30 cellular contexts compared by ENCODE assay signal in genomic region chr2:128973566-128973965, GRCh38.
"Had no signal": no experiment of that assay in that cellular context is flagged by ENCODE, and none has a peak within 500 bp of the region (broad histone marks: within the 10 kb centered on the region; RNA-seq: fewer than 3 reads in every experiment).

No MANE protein-coding gene starts in this region.

- DNase-seq: activated effector memory CD4-positive, alpha-beta T cell treated with anti-CD3 and anti-CD28 coated beads, Interleukin-2, amount 50 U/mL, for 16 hours; activated effector memory CD4-positive, alpha-beta T cell treated with Interleukin-2 at 50 U/mL for 16 hours; activated gamma-delta T cell; activated gamma-delta T cell treated with Interleukin-2 at 50 U/mL for 16 hours; activated naive CD4-positive, alpha-beta T cell; activated naive CD4-positive, alpha-beta T cell treated with anti-CD3 and anti-CD28 coated beads for 36 hours; activated naive CD4-positive, alpha-beta T cell treated with anti-CD3 and anti-CD28 coated beads, Interleukin-2, amount 10 ng/mL, durations not matched to agents 7 days and 5 days; activated naive CD4-positive, alpha-beta T cell treated with anti-CD3 and anti-CD28 coated beads, Interleukin-2, amount 50 U/mL, for 16 hours; activated naive CD4-positive, alpha-beta T cell treated with Interleukin-2 at 50 U/mL for 16 hours; activated naive CD8-positive, alpha-beta T cell treated with anti-CD3 and anti-CD28 coated beads for 36 hours; activated naive CD8-positive, alpha-beta T cell treated with anti-CD3 and anti-CD28 coated beads, Interleukin-2, amount 10 ng/mL, durations not matched to agents 7 days and 5 days; activated naive CD8-positive, alpha-beta T cell treated with anti-CD3 and anti-CD28 coated beads, Interleukin-2, amount 50 U/mL, for 24 hours; activated T-cell treated with anti-CD3 and anti-CD28 coated beads, Interleukin-2, amount 50 U/mL, for 1 hour; activated T-cell treated with anti-CD3 and anti-CD28 coated beads, Interleukin-2, amount 50 U/mL, for 24 hours; activated T-cell treated with anti-CD3 and anti-CD28 coated beads, Interleukin-2, amount 50 U/mL, for 4 hours; activated T-cell treated with anti-CD3 and anti-CD28 coated beads, Interleukin-2, amount 50 U/mL, for 48 hours; activated T-cell treated with anti-CD3 and anti-CD28 coated beads, Interleukin-2, amount 50 U/mL, for 72 hours; adrenal gland; amniotic stem cell; amygdala; anterior cingulate cortex; aorta; body of pancreas; brain microvascular endothelial cell; caudate nucleus; central memory CD4-positive, alpha-beta T cell; cerebellar nuclear complex had no signal

- H3K27me3 ChIP-seq: adrenal gland, ascending aorta, body of pancreas, brain microvascular endothelial cell, breast epithelium, cardiac muscle cell had no signal

- H3K36me3 ChIP-seq: adrenal gland, ascending aorta, brain microvascular endothelial cell, breast epithelium, cardiac muscle cell had no signal

- H3K4me3 ChIP-seq: adrenal gland, ascending aorta, body of pancreas, breast epithelium, cardiac muscle cell had no signal

- H3K4me1 ChIP-seq: adrenal gland, ascending aorta, body of pancreas, breast epithelium had no signal

- H3K9me3 ChIP-seq: adrenal gland, ascending aorta, body of pancreas, breast epithelium had no signal

- H3K27ac ChIP-seq: adrenal gland, ascending aorta, body of pancreas, brain microvascular endothelial cell, breast epithelium, cardiac muscle cell had no signal
